ENCODE assay signal across 19 cellular contexts in the genomic region with DNA sequence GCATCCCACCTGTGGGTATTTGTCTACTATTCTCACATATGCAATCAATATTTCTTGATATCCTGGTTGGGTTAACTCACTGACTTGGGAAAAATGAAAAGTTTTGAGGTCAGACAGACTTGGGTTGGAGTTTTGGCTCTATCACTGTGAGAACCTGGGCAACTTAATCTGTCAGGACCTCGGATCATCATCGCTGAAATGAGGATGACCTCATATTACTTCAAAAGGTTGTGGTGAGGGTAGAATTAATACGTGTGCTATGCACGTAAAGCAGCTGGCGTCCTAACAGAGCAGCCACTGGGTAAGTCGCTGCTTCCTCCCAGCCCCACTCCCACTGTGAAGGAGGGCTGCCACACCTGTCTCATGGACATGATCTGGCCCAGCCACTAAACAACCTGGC.
"Had no signal": no experiment of that assay in that cellular context is flagged by ENCODE, and none has a peak within 500 bp of the region (broad histone marks: within the 10 kb centered on the region; RNA-seq: fewer than 3 reads in every experiment).

No MANE protein-coding gene starts in this region.

- H3K27me3 Mint-ChIP-seq: memory B cell had no signal

- H3K27ac ChIP-seq: left ventricle myocardium inferior, lower lobe of right lung, ovary had no signal

- ATAC-seq: gastroesophageal sphincter, lower lobe of right lung, natural killer cell, right cardiac atrium had no signal

- H3K4me3 Mint-ChIP-seq: memory B cell, mesothelial cell of epicardium, natural killer cell, neural crest cell had no signal

- H3K4me2 ChIP-seq: smooth muscle cell had no signal

- H3K27ac Mint-ChIP-seq: memory B cell, mesothelial cell of epicardium, natural killer cell had no signal

- FAIRE-seq: endometrium had no signal

- H3K9me3 ChIP-seq: esophagus muscularis mucosa, gastroesophageal sphincter, left ventricle myocardium inferior, lower lobe of right lung, ovary had no signal

- H3K27me3 ChIP-seq: esophagus muscularis mucosa, gastroesophageal sphincter, ovary had no signal

- H3K4me3 ChIP-seq: esophagus muscularis mucosa, gastroesophageal sphincter, left ventricle myocardium inferior, lower lobe of right lung, ovary, smooth muscle cell had no signal

- H3K4me1 Mint-ChIP-seq: memory B cell, mesothelial cell of epicardium, natural killer cell had no signal

- DNase-seq: effector memory CD4-positive, alpha-beta T cell; glutamatergic neuron; islet precursor cell; left ventricle myocardium inferior; lower lobe of right lung; natural killer cell; nucleus accumbens; ovary; right cardiac atrium; stimulated activated CD4-positive, alpha-beta T cell treated with anti-CD3 and anti-CD28 coated beads, Interleukin-2, amount 100 ng/mL, for 48 hours; stimulated activated naive CD4-positive, alpha-beta T cell treated with Interleukin-2 at 50 U/mL for 16 hours; trophoblast cell had no signal

- H3K36me3 ChIP-seq: ovary had no signal
